In genomic region chr6:159234102-159234553, GRCh38 we compare ENCODE assay signal across 2 cellular contexts.
TF ChIP-seq lines count a peak whose summit lies in the region.

No MANE protein-coding gene starts in this region.

TF ChIP-seq in SK-N-SH, 30 proteins besides CTCF, POLR2A, EP300 and RAD21 (continued from another document):
- TF ChIP-seq IRF3 (IDR thresholded peaks at IDR 0.05; ENCODE audit: low read depth, low read length) (no peak), YY1 (IDR thresholded peaks at IDR 0.05; ENCODE audit: low read depth) (no peak), ZBTB33 (IDR thresholded peaks at IDR 0.05; ENCODE audit: borderline replicate concordance, low read depth) (no peak), FOXJ3 (CRISPR knock-in tag; IDR thresholded peaks at IDR 0.05) (no peak), CHD2 (IDR thresholded peaks at IDR 0.05; ENCODE audit: low read length, partially characterized antibody) (no peak), GABPA (IDR thresholded peaks at IDR 0.05; ENCODE audit: low read depth) (no peak), GATA2 (CRISPR knock-in tag; IDR thresholded peaks at IDR 0.05) (no peak), FOXM1 (IDR thresholded peaks at IDR 0.05; ENCODE audit: low read depth) (no peak), ELF1 (IDR thresholded peaks at IDR 0.05) (no peak), NRF1 (IDR thresholded peaks at IDR 0.05; ENCODE audit: low read depth, low read length) (no peak)
- TF ChIP-seq, protein P1, sequence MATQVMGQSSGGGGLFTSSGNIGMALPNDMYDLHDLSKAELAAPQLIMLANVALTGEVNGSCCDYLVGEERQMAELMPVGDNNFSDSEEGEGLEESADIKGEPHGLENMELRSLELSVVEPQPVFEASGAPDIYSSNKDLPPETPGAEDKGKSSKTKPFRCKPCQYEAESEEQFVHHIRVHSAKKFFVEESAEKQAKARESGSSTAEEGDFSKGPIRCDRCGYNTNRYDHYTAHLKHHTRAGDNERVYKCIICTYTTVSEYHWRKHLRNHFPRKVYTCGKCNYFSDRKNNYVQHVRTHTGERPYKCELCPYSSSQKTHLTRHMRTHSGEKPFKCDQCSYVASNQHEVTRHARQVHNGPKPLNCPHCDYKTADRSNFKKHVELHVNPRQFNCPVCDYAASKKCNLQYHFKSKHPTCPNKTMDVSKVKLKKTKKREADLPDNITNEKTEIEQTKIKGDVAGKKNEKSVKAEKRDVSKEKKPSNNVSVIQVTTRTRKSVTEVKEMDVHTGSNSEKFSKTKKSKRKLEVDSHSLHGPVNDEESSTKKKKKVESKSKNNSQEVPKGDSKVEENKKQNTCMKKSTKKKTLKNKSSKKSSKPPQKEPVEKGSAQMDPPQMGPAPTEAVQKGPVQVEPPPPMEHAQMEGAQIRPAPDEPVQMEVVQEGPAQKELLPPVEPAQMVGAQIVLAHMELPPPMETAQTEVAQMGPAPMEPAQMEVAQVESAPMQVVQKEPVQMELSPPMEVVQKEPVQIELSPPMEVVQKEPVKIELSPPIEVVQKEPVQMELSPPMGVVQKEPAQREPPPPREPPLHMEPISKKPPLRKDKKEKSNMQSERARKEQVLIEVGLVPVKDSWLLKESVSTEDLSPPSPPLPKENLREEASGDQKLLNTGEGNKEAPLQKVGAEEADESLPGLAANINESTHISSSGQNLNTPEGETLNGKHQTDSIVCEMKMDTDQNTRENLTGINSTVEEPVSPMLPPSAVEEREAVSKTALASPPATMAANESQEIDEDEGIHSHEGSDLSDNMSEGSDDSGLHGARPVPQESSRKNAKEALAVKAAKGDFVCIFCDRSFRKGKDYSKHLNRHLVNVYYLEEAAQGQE (IDR thresholded peaks at IDR 0.05; ENCODE audit: low read depth, low read length), result no peak
TF ChIP-seq in SK-N-SH: peak in this region for 0.

TF ChIP-seq in SK-N-SH treated with all-trans-retinoic acid at 6 μM for 48 hours, 23 proteins besides CTCF, POLR2A, EP300 and RAD21 (continued from another document):
- no peak for TF ChIP-seq RARB (CRISPR knock-in tag; IDR thresholded peaks at IDR 0.05)
- TF ChIP-seq, protein P2, sequence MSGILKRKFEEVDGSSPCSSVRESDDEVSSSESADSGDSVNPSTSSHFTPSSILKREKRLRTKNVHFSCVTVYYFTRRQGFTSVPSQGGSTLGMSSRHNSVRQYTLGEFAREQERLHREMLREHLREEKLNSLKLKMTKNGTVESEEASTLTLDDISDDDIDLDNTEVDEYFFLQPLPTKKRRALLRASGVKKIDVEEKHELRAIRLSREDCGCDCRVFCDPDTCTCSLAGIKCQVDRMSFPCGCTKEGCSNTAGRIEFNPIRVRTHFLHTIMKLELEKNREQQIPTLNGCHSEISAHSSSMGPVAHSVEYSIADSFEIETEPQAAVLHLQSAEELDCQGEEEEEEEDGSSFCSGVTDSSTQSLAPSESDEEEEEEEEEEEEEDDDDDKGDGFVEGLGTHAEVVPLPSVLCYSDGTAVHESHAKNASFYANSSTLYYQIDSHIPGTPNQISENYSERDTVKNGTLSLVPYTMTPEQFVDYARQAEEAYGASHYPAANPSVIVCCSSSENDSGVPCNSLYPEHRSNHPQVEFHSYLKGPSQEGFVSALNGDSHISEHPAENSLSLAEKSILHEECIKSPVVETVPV (CRISPR knock-in tag; IDR thresholded peaks at IDR 0.05), result no peak
- no peak for TF ChIP-seq CSDC2 (CRISPR knock-in tag; IDR thresholded peaks at IDR 0.05)
- TF ChIP-seq ESRRG (CRISPR knock-in tag; IDR thresholded peaks at IDR 0.05), result no peak
- no peak for TF ChIP-seq TOX (CRISPR knock-in tag; IDR thresholded peaks at IDR 0.05; ENCODE audit: borderline replicate concordance)
- TF ChIP-seq ZNF8 (CRISPR knock-in tag; IDR thresholded peaks at IDR 0.05), result no peak
- TF ChIP-seq ZC3H10 (CRISPR knock-in tag; IDR thresholded peaks at IDR 0.05), result no peak
- no peak for TF ChIP-seq OSR1 (CRISPR knock-in tag; IDR thresholded peaks at IDR 0.05)
- TF ChIP-seq CREB5 (CRISPR knock-in tag; IDR thresholded peaks at IDR 0.05; ENCODE audit: low read depth), result no peak
- no peak for TF ChIP-seq PPARA (CRISPR knock-in tag; IDR thresholded peaks at IDR 0.05; ENCODE audit: borderline replicate concordance)
- TF ChIP-seq ZNF70 (CRISPR knock-in tag; IDR thresholded peaks at IDR 0.05), result no peak
TF ChIP-seq in SK-N-SH treated with all-trans-retinoic acid at 6 μM for 48 hours: peak in this region for 0.
